Comparison of ENCODE assay signal across 8 cellular contexts in genomic region chr4:165207431-165208321, GRCh38. TPM values are rescaled to one million over a fixed set of nuclear protein-coding genes. Genes with fewer than 3 reads are reported as not detected.
A peak's percentile ranks its signal among the peaks of the same experiment; 100 is the strongest.
DNase-seq lines count a peak whose midpoint lies in the region; ATAC-seq and TF ChIP-seq lines count a peak whose summit lies in the region.

Gene KLHL2 (plus strand): TSS chr4:165207561. CDS start chr4:165207877, 316 bp downstream.

- TF ChIP-seq CTCF in AG09309 (IDR thresholded peaks at IDR 0.05; ENCODE audit: control insufficient read depth, insufficient read depth, low read depth, low read length, missing control alignments) (no peak), lung (IDR thresholded peaks at IDR 0.05; ENCODE audit: control extremely low read depth, extremely low read depth) (no peak)

- no peak for DNase-seq in AG09309 (ENCODE audit: low read depth)
- peak; percentile 42 for DNase-seq in NCI-H510A (lab: John Stamatoyannopoulos, UW)
- peak; percentile 69 to 75 for DNase-seq in activated CD4-positive, alpha-beta T cell treated with anti-CD3 and anti-CD28 coated beads, Interleukin-2, amount 50 U/mL, for 48 hours
- DNase-seq in lung (ENCODE audit: low spot score), result peak; percentile 82
- peak; percentile 42 to 62 (median 53) for DNase-seq in stimulated activated CD4-positive, alpha-beta T cell treated with anti-CD3 and anti-CD28 coated beads, TNF-alpha, amount 100 ng/mL, for 4 hours (ENCODE audit: low read depth in 3 of 3)

- H3K4me3 ChIP-seq in AG09309 (ENCODE audit: control insufficient read depth, low read depth, low read length) (peak within 1 kb of the TSS; percentile 73), ectodermal cell (ENCODE audit: insufficient read depth, low read depth, low read length) (peak within 1 kb of the TSS; percentile 78), lung (peak within 1 kb of the TSS; percentile 61)

- peaks cover 23% of the 10 kb centered on the region for H3K27me3 ChIP-seq in ectodermal cell (ENCODE audit: control insufficient read depth, insufficient read depth, low read length, poor library complexity, severe bottlenecking)
- no peaks in the 10 kb centered on the region for H3K27me3 ChIP-seq in lung (ENCODE audit: control insufficient read depth, insufficient read depth)

- H3K36me3 ChIP-seq in ectodermal cell (ENCODE audit: control insufficient read depth, insufficient read depth, low read length), result no peaks in the 10 kb centered on the region
- no peaks in the 10 kb centered on the region for H3K36me3 ChIP-seq in lung (ENCODE audit: control insufficient read depth in 2 of 2, insufficient read depth in 2 of 2, low read length in 2 of 2)

- WGBS in ectodermal cell, 2 experiments, result 0% methylated on average over 116 of the region's 116 CpGs
- WGBS in lung, 2 donors, result 0% methylated on average over 80 to 116 of the region's 116 CpGs

- H3K27ac ChIP-seq in ectodermal cell (ENCODE audit: insufficient read depth, low read depth, low read length, poor library complexity, severe bottlenecking) (no peak within 1 kb of the TSS), lung (ENCODE audit: low read depth in 1 of 2, low read length in 1 of 2) (peak within 1 kb of the TSS; percentile 85 to 87)

- H3K9me3 ChIP-seq in ectodermal cell (ENCODE audit: control insufficient read depth, low read length) (no peaks in the 10 kb centered on the region), lung (ENCODE audit: control insufficient read depth in 2 of 2, insufficient read depth in 1 of 2, low read length in 1 of 2) (no peaks in the 10 kb centered on the region)

- ATAC-seq in GM18867 (IDR thresholded peaks at IDR 0.05; ENCODE audit: unreplicated experiment) (peak; percentile 92), HG03095 (IDR thresholded peaks at IDR 0.05; ENCODE audit: unreplicated experiment) (peak; percentile 87), lung (ENCODE audit: insufficient read depth, low FRiP score) (peak; percentile 93)

- H3K4me1 ChIP-seq in ectodermal cell (ENCODE audit: control insufficient read depth, insufficient read depth, low read length), result peaks cover 4% of the 10 kb centered on the region
- H3K4me1 ChIP-seq in lung (ENCODE audit: control insufficient read depth in 2 of 2, insufficient read depth in 2 of 2, low read length in 2 of 2), result peaks cover 2 to 7% of the 10 kb centered on the region in 2 donors

RNA-seq across cellular contexts. Expression of gene KLHL2, which starts in this region (rescaled TPM):
- 10.7 TPM for polyA plus RNA-seq in ectodermal cell (2013, experiment 1 of 4)
- polyA plus RNA-seq in ectodermal cell (2013, experiment 2 of 4), result 10.2 TPM
- polyA plus RNA-seq in ectodermal cell (2013, experiment 3 of 4), result 9.6 TPM
- polyA plus RNA-seq in ectodermal cell (2013, experiment 4 of 4), result 10.1 TPM
- 10 to 100 TPM; 25.0 to 43.0 TPM for total RNA-seq in lung
- 10 to 100 TPM; 17.3 to 42.5 TPM for polyA plus RNA-seq in lung
